30 cellular contexts compared by ENCODE assay signal in genomic region chr2:241260911-241261310, GRCh38.
"Had no signal": no experiment of that assay in that cellular context is flagged by ENCODE, and none has a peak within 500 bp of the region (broad histone marks: within the 10 kb centered on the region; RNA-seq: fewer than 3 reads in every experiment).

No MANE protein-coding gene starts in this region.

- H3K9me3 Mint-ChIP-seq: mesothelial cell of epicardium; naive B cell; natural killer cell; nephron progenitor cell; neural progenitor cell; stimulated activated memory B cell treated with anti-CD40 and anti-IgM and Interleukin-4, amounts not matched to agents 10 μg/mL and 1 μg/mL and 100 μg/mL, for 72 hours; stimulated activated naive CD8-positive, alpha-beta T cell treated with anti-CD3 and anti-CD28 coated beads, Interleukin-15, amount 100 ng/mL, for 72 hours; type B pancreatic cell had no signal

- H3K9me3 ChIP-seq: left ventricle myocardium inferior, neutrophil, ovary, right atrium auricular region, tibial nerve, uterus had no signal

- H3K4me1 Mint-ChIP-seq: mesothelial cell of epicardium; neural progenitor cell; stimulated activated memory B cell treated with anti-CD40 and anti-IgM and Interleukin-4, amounts not matched to agents 10 μg/mL and 1 μg/mL and 100 μg/mL, for 72 hours; stimulated activated naive CD8-positive, alpha-beta T cell treated with anti-CD3 and anti-CD28 coated beads, Interleukin-15, amount 100 ng/mL, for 72 hours had no signal

- H3K36me3 ChIP-seq: ovary, uterus had no signal

- H3K4me2 ChIP-seq: neural progenitor cell had no signal

- H3K4me1 ChIP-seq: left ventricle myocardium inferior, neural progenitor cell, right atrium auricular region, tibial nerve, uterus had no signal

- H3K4me3 Mint-ChIP-seq: mesothelial cell of epicardium; naive B cell; natural killer cell; nephron progenitor cell; neural progenitor cell; stimulated activated memory B cell treated with anti-CD40 and anti-IgM and Interleukin-4, amounts not matched to agents 10 μg/mL and 1 μg/mL and 100 μg/mL, for 72 hours; stimulated activated naive CD8-positive, alpha-beta T cell treated with anti-CD3 and anti-CD28 coated beads, Interleukin-15, amount 100 ng/mL, for 72 hours; type B pancreatic cell had no signal

- H2AFZ ChIP-seq: neural progenitor cell had no signal

- ATAC-seq: left colon; natural killer cell; sciatic nerve; stimulated activated memory B cell treated with anti-CD40 and anti-IgM and Interleukin-4, amounts not matched to agents 10 μg/mL and 1 μg/mL and 100 μg/mL, for 72 hours; stimulated activated naive CD8-positive, alpha-beta T cell treated with anti-CD3 and anti-CD28 coated beads, Interleukin-15, amount 100 ng/mL, for 72 hours had no signal

- DNase-seq: hippocampal formation; kidney; left colon; left ventricle myocardium inferior; mesendoderm; naive B cell; natural killer cell; nephron progenitor cell; occipital lobe; ovary; stimulated activated CD4-positive, alpha-beta T cell treated with anti-CD3 and anti-CD28 coated beads, Interleukin-12 subunit alpha, Interleukin-12 subunit beta, amount 100 ng/mL, for 4 hours; stimulated activated CD4-positive, alpha-beta T cell treated with anti-CD3 and anti-CD28 coated beads, Interleukin-15, amount 100 ng/mL, for 24 hours; stimulated activated CD4-positive, alpha-beta T cell treated with anti-CD3 and anti-CD28 coated beads, Interleukin-2, amount 100 ng/mL, for 24 hours; stimulated activated CD4-positive, alpha-beta T cell treated with anti-CD3 and anti-CD28 coated beads, Interleukin-4, amount 100 ng/mL, for 1 hour; stimulated activated naive CD4-positive, alpha-beta T cell treated with Interleukin-2 at 50 U/mL for 16 hours; stimulated activated naive CD8-positive, alpha-beta T cell treated with anti-CD3 and anti-CD28 coated beads, Interleukin-15, amount 100 ng/mL, for 72 hours; substantia nigra; uterus had no signal

- FAIRE-seq: islet of Langerhans, kidney had no signal

- H3K27me3 ChIP-seq: neural progenitor cell, neutrophil, ovary, right atrium auricular region, tibial nerve, uterus had no signal

- H3K27ac Mint-ChIP-seq: mesothelial cell of epicardium; neural progenitor cell; progenitor cell of endocrine pancreas; stimulated activated memory B cell treated with anti-CD40 and anti-IgM and Interleukin-4, amounts not matched to agents 10 μg/mL and 1 μg/mL and 100 μg/mL, for 72 hours had no signal

- H3K4me3 ChIP-seq: left ventricle myocardium inferior, lung, neural progenitor cell, ovary, right atrium auricular region, skin epidermis, tibial nerve, uterus had no signal

- H3K9ac ChIP-seq: neural progenitor cell had no signal

- H3K27me3 Mint-ChIP-seq: naive B cell; progenitor cell of endocrine pancreas; stimulated activated memory B cell treated with anti-CD40 and anti-IgM and Interleukin-4, amounts not matched to agents 10 μg/mL and 1 μg/mL and 100 μg/mL, for 72 hours; stimulated activated naive CD8-positive, alpha-beta T cell treated with anti-CD3 and anti-CD28 coated beads, Interleukin-15, amount 100 ng/mL, for 72 hours; type B pancreatic cell had no signal

- H3K27ac ChIP-seq: left ventricle myocardium inferior, neural progenitor cell, neutrophil, ovary, right atrium auricular region, skin epidermis, tibial nerve, uterus had no signal
